22 cellular contexts compared by ENCODE assay signal in genomic region chr20:906703-907102, GRCh38. TPM values are rescaled to one million over a fixed set of nuclear protein-coding genes. Genes with fewer than 3 reads are reported as not detected.
"Had no signal": no experiment of that assay in that cellular context is flagged by ENCODE, and none has a peak within 500 bp of the region (broad histone marks: within the 10 kb centered on the region; RNA-seq: fewer than 3 reads in every experiment).

No MANE protein-coding gene starts in this region.

- H3K79me2 ChIP-seq: parathyroid adenoma had no signal

- H3K27me3 ChIP-seq: adrenal gland, cardiac muscle cell, colonic mucosa, suprapubic skin, upper lobe of left lung had no signal

- H3K4me3 Mint-ChIP-seq: activated CD4-positive, alpha-beta memory T cell treated with anti-CD3 and anti-CD28 coated beads, Interleukin-2, amount 10 ng/mL, durations not matched to agents 7 days and 5 days; activated naive CD4-positive, alpha-beta T cell treated with anti-CD3 and anti-CD28 coated beads, Interleukin-2, amount 50 U/mL, for 24 hours; activated T-cell treated with anti-CD3 and anti-CD28 coated beads, Interleukin-2, amount 50 U/mL, for 24 hours; naive thymus-derived CD4-positive, alpha-beta T cell; stimulated activated naive CD8-positive, alpha-beta T cell treated with anti-CD3 and anti-CD28 coated beads, Interleukin-15, Interleukin-2, amounts not matched to agents 100 ng/mL and 50 ng/mL, for 24 hours; T-helper 1 cell treated with Interleukin-12 subunit alpha and Interleukin-12 subunit beta and Interleukin-4 antibody, amounts not matched to agents 30 μg/mL and 1 μg/mL, for 36 hours; WTC11 had no signal

- H3K4me3 ChIP-seq: adrenal gland, cardiac muscle cell, colonic mucosa, esophagus muscularis mucosa, lung, suprapubic skin, upper lobe of left lung had no signal

- H3K4me1 Mint-ChIP-seq: activated CD4-positive, alpha-beta memory T cell treated with anti-CD3 and anti-CD28 coated beads, Interleukin-2, amount 10 ng/mL, durations not matched to agents 7 days and 5 days; activated naive CD4-positive, alpha-beta T cell treated with anti-CD3 and anti-CD28 coated beads, Interleukin-2, amount 50 U/mL, for 24 hours had no signal

- H3K27me3 Mint-ChIP-seq: activated CD4-positive, alpha-beta memory T cell treated with anti-CD3 and anti-CD28 coated beads, Interleukin-2, amount 10 ng/mL, durations not matched to agents 7 days and 5 days; activated naive CD4-positive, alpha-beta T cell treated with anti-CD3 and anti-CD28 coated beads, Interleukin-2, amount 50 U/mL, for 24 hours; activated T-cell treated with anti-CD3 and anti-CD28 coated beads, Interleukin-2, amount 50 U/mL, for 24 hours; stimulated activated naive CD8-positive, alpha-beta T cell treated with anti-CD3 and anti-CD28 coated beads, Interleukin-15, Interleukin-2, amounts not matched to agents 100 ng/mL and 50 ng/mL, for 24 hours had no signal

- H2AFZ ChIP-seq: parathyroid adenoma had no signal

- H3K27ac Mint-ChIP-seq: activated CD4-positive, alpha-beta memory T cell treated with anti-CD3 and anti-CD28 coated beads, Interleukin-2, amount 10 ng/mL, durations not matched to agents 7 days and 5 days; activated naive CD4-positive, alpha-beta T cell treated with anti-CD3 and anti-CD28 coated beads, Interleukin-2, amount 50 U/mL, for 24 hours; activated T-cell treated with anti-CD3 and anti-CD28 coated beads, Interleukin-2, amount 50 U/mL, for 24 hours; stimulated activated naive CD8-positive, alpha-beta T cell treated with anti-CD3 and anti-CD28 coated beads, Interleukin-15, Interleukin-2, amounts not matched to agents 100 ng/mL and 50 ng/mL, for 24 hours; T-helper 1 cell treated with Interleukin-12 subunit alpha and Interleukin-12 subunit beta and Interleukin-4 antibody, amounts not matched to agents 30 μg/mL and 1 μg/mL, for 36 hours; WTC11 had no signal

- ATAC-seq: WTC11 had no signal

- H3K9me3 ChIP-seq: adrenal gland, colonic mucosa, esophagus muscularis mucosa, suprapubic skin, upper lobe of left lung had no signal

- H3K36me3 Mint-ChIP-seq: activated naive CD4-positive, alpha-beta T cell treated with anti-CD3 and anti-CD28 coated beads, Interleukin-2, amount 50 U/mL, for 24 hours; naive thymus-derived CD4-positive, alpha-beta T cell; WTC11 had no signal

- H3K27ac ChIP-seq: cardiac muscle cell, colonic mucosa, esophagus muscularis mucosa, parathyroid adenoma, suprapubic skin, upper lobe of left lung had no signal

- H3K4me1 ChIP-seq: colonic mucosa, parathyroid adenoma had no signal

- H3K36me3 ChIP-seq: adrenal gland, cardiac muscle cell, colonic mucosa, esophagus muscularis mucosa, suprapubic skin, upper lobe of left lung had no signal

- H3K9me3 Mint-ChIP-seq: activated CD4-positive, alpha-beta memory T cell treated with anti-CD3 and anti-CD28 coated beads, Interleukin-2, amount 10 ng/mL, durations not matched to agents 7 days and 5 days; activated naive CD4-positive, alpha-beta T cell treated with anti-CD3 and anti-CD28 coated beads, Interleukin-2, amount 50 U/mL, for 24 hours; activated T-cell treated with anti-CD3 and anti-CD28 coated beads, Interleukin-2, amount 50 U/mL, for 24 hours; stimulated activated naive CD8-positive, alpha-beta T cell treated with anti-CD3 and anti-CD28 coated beads, Interleukin-15, Interleukin-2, amounts not matched to agents 100 ng/mL and 50 ng/mL, for 24 hours; T-helper 1 cell treated with Interleukin-12 subunit alpha and Interleukin-12 subunit beta and Interleukin-4 antibody, amounts not matched to agents 30 μg/mL and 1 μg/mL, for 36 hours had no signal

- DNase-seq: activated CD4-positive, alpha-beta memory T cell treated with anti-CD3 and anti-CD28 coated beads, Interleukin-2, amount 10 ng/mL, durations not matched to agents 7 days and 5 days; activated CD4-positive, alpha-beta T cell treated with anti-CD3 and anti-CD28 coated beads for 4 hours; activated effector memory CD4-positive, alpha-beta T cell treated with Interleukin-2 at 50 U/mL for 16 hours; activated T-cell treated with anti-CD3 and anti-CD28 coated beads, Interleukin-2, amount 50 U/mL, for 24 hours; adrenal gland; colonic mucosa; effector CD4-positive, alpha-beta T cell; naive thymus-derived CD4-positive, alpha-beta T cell; retina; small intestine; upper lobe of left lung had no signal

RNA-seq across cellular contexts. Expression of gene ANGPT4, which starts 9.4 kb away (rescaled TPM):
- total RNA-seq: activated CD4-positive, alpha-beta memory T cell treated with anti-CD3 and anti-CD28 coated beads, Interleukin-2, amount 10 ng/mL, durations not matched to agents 7 days and 5 days; fibroblast of villous mesenchyme; mononuclear cell; naive thymus-derived CD4-positive, alpha-beta T cell had no signal
- polyA plus RNA-seq: naive thymus-derived CD4-positive, alpha-beta T cell had no signal
